Comparison of ENCODE assay signal across 1 cellular context in genomic region chr14:92450351-92451070, GRCh38.
TF ChIP-seq lines count a peak whose summit lies in the region.

No MANE protein-coding gene starts in this region.

TF ChIP-seq in H1, 55 proteins besides CTCF, POLR2A, EP300 and RAD21:
- TF ChIP-seq HDAC2 (IDR thresholded peaks at IDR 0.05; ENCODE audit: borderline replicate concordance in 1 of 2, low read depth in 2 of 2, low read length in 2 of 2) (no peak), EZH2 (IDR thresholded peaks at IDR 0.05; ENCODE audit: low read depth, low read length, severe bottlenecking) (no peak), ASH2L (IDR thresholded peaks at IDR 0.05; ENCODE audit: low read length) (no peak), KDM4A (IDR thresholded peaks at IDR 0.05; ENCODE audit: low read depth, low read length, severe bottlenecking) (no peak), HDAC6 (IDR thresholded peaks at IDR 0.05; ENCODE audit: low read depth, low read length) (no peak), FOSL1 (IDR thresholded peaks at IDR 0.05; ENCODE audit: insufficient read depth, low read depth, low read length) (no peak)
